Comparison of ENCODE assay signal across 8 cellular contexts in genomic region chr22:25404923-25405853, GRCh38.
DNase-seq lines count a peak whose midpoint lies in the region; ATAC-seq, FAIRE-seq and TF ChIP-seq lines count a peak whose summit lies in the region.

No MANE protein-coding gene starts in this region.

- ATAC-seq in left lobe of liver = peak; percentile 61
- ATAC-seq in HG02884 (IDR thresholded peaks at IDR 0.05; ENCODE audit: unreplicated experiment) = no peak

- no peak for FAIRE-seq in GM19239 (lab: Jason Lieb, UNC)

- H3K4me3 ChIP-seq in BE2C (ENCODE audit: low read depth, low read length) = peak overlapping the region; percentile 73

- no peaks in the 10 kb centered on the region; the same call in 1 of the 2 replicates for H3K36me3 ChIP-seq in BE2C

- peaks cover 7% of the 10 kb centered on the region for H3K4me1 ChIP-seq in BE2C

- H3K9me3 ChIP-seq in BE2C = no peaks in the 10 kb centered on the region

- no peak for TF ChIP-seq CTCF in BE2C (IDR thresholded peaks at IDR 0.05; ENCODE audit: low read depth, low read length)

- H3K27ac ChIP-seq in cingulate gyrus (ENCODE audit: low read depth, low read length) = peak overlapping the region; percentile 47

- DNase-seq in BE2C (peak; percentile 77), GM19239 (ENCODE audit: insufficient read length, low spot score) (peak; percentile 92), LHCN-M2 (ENCODE audit: low read depth) (peak; percentile 61), left lobe of liver (ENCODE audit: low spot score) (peak; percentile 85)
- DNase-seq in activated CD4-positive, alpha-beta T cell treated with anti-CD3 and anti-CD28 coated beads for 48 hours = peak; percentile 74
- DNase-seq in stimulated activated CD4-positive, alpha-beta T cell treated with anti-CD3 and anti-CD28 coated beads, Interleukin-2, amount 100 ng/mL, for 4 hours (ENCODE audit: low read depth) = peak; percentile 54

- no peaks in the 10 kb centered on the region for H3K27me3 ChIP-seq in BE2C
